28 cellular contexts compared by ENCODE assay signal in the genomic region with DNA sequence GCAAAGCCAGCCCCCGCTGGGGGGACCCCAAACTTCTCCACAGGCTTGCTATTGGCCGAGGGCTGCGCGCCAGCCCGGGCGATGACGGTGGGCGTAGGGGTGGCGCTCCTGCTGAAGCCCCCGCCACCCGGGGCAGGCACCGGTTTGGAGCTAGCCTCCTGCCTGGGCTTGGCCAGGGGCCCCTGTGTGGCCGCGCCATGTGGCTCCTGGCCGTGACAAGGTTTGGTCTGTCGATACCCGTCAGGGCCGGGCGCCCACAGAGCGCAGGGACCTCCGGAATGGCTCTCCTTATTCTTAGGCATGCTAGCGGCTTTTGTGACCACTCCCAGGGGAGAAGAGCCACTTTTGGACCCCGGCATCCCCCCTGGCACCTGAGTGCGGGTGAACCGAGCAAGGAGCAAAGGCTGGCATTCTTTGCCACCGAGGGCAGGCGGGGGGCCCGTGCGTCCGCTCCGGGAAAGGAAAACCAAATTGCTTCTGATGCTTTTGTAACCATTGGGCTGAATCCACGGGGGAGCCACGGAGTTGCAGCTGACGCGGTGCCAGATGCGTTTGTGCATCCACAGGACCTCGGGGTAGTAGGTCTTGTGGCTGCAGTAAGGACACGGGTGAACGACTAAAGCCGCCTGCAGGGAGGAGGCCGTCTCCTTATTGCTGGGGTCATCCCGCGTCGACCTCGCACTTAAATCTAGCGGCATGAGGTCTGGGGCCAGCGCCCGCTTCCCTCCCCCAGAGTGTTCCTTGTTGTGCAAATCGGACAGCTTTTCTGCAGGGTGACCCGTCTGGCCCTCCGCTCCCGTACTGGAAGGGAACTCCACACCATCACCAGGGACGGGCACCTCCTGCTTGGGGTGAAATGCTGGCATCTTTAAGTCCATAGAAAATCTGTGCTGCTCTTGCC.
A peak's percentile ranks its signal among the peaks of the same experiment; 100 is the strongest.
DNase-seq lines count a peak whose midpoint lies in the region; ATAC-seq and TF ChIP-seq lines count a peak whose summit lies in the region.
"Had no signal": no experiment of that assay in that cellular context is flagged by ENCODE, and none has a peak within 500 bp of the region (broad histone marks: within the 10 kb centered on the region; RNA-seq: fewer than 3 reads in every experiment).

No MANE protein-coding gene starts in this region.

- peaks cover 0 to 5% of the 10 kb centered on the region in 2 donors for H3K4me1 ChIP-seq in neuronal stem cell (ENCODE audit: control insufficient read depth in 2 of 2, insufficient read depth in 1 of 2, low read depth in 1 of 2, low read length in 2 of 2)
- H3K4me1 ChIP-seq in aorta (ENCODE audit: control insufficient read depth in 1 of 2, insufficient read depth in 2 of 2, low read length in 2 of 2): no peaks in the 10 kb centered on the region
- H3K4me1 ChIP-seq: Caco-2, HAP-1 had no signal

- WGBS in neuronal stem cell (ENCODE audit: extremely low coverage in 2 of 2, insufficient read length in 2 of 2, insufficient replicate concordance in 1 of 2), 2 donors: no CpG with 5 or more reads among the region's 53 CpGs
- 95 to 97% methylated on average over 53 of the region's 53 CpGs for WGBS in aorta, 2 donors

- H3K9me3 ChIP-seq in neuronal stem cell (replicated peaks in 1 of 2; ENCODE audit: control insufficient read depth in 2 of 2, insufficient read depth in 1 of 2, low read depth in 1 of 2, low read length in 2 of 2) (peaks cover 0 to 7% of the 10 kb centered on the region in 2 donors), aorta (ENCODE audit: control insufficient read depth, low read length) (no peaks in the 10 kb centered on the region)
- H3K9me3 ChIP-seq: Caco-2, HAP-1 had no signal

- H2BK12ac ChIP-seq in neuronal stem cell (ENCODE audit: low read length): no peak overlapping the region

- DNase-seq in activated gamma-delta T cell (lab: John Stamatoyannopoulos, UW): peak; percentile 12
- no peak for DNase-seq in activated gamma-delta T cell treated with Interleukin-2 at 50 U/mL for 16 hours
- no peak for DNase-seq in neuronal stem cell (ENCODE audit: low spot score)
- peak in 1 of 2 donors; percentile 68 for DNase-seq in aorta
- DNase-seq in cerebellar nuclear complex (lab: John Stamatoyannopoulos, UW): no peak
- DNase-seq in caudate nucleus (lab: John Stamatoyannopoulos, UW): no peak
- DNase-seq in GM10266 (ENCODE audit: extremely low spot score): no peak
- DNase-seq: ACHN; Caco-2; CD4-positive, alpha-beta memory T cell; DMS 273 treated with DMSO at 0.1 percent for 48 hours; DMS79 treated with DMSO at 0.1 percent for 48 hours; IMR-90; MV-4-11; NCI-H1105 treated with DMSO at 0.1 percent for 48 hours; NCI-H2081; NCI-H2171; NCI-H345; NCI-H524; NCI-H774; NK-92 treated with Interleukin-12 subunit alpha and Interleukin-12 subunit beta, amount 100 ng/mL, for 24 hours; SIG-M5 had no signal

- H2BK120ac ChIP-seq in neuronal stem cell (ENCODE audit: low read depth, low read length): no peak overlapping the region

- H2AK5ac ChIP-seq in neuronal stem cell (ENCODE audit: low read depth, low read length): no peak overlapping the region

- no peak overlapping the region for H4K91ac ChIP-seq in neuronal stem cell (ENCODE audit: low read depth, low read length, poor library complexity)

- no peak overlapping the region for H2AFZ ChIP-seq in neuronal stem cell (ENCODE audit: low read length)
- H2AFZ ChIP-seq: GM23338 had no signal

- H3K27ac ChIP-seq in neuronal stem cell (replicated peaks; ENCODE audit: low read length): no peak overlapping the region
- no peak overlapping the region for H3K27ac ChIP-seq in aorta (ENCODE audit: low read depth in 1 of 2, low read length in 2 of 2)
- H3K27ac ChIP-seq in caudate nucleus (ENCODE audit: low read depth, low read length): no peak overlapping the region
- H3K27ac ChIP-seq: 22Rv1, BLaER1, KMS-11 had no signal

- intact Hi-C loops in aorta (cut with DNase I): no loop called here

- peak overlapping the region; percentile 11 for H3K4me2 ChIP-seq in neuronal stem cell (ENCODE audit: insufficient read depth, low read length, poor library complexity, severe bottlenecking)
- H3K4me2 ChIP-seq: BLaER1, GM23338, KMS-11 had no signal

- no peak overlapping the region for H3K18ac ChIP-seq in neuronal stem cell (ENCODE audit: low read length)

- H3K27me3 ChIP-seq in neuronal stem cell (ENCODE audit: control insufficient read depth in 3 of 3, insufficient read depth in 3 of 3, low read depth in 1 of 3, low read length in 3 of 3) (no peaks in the 10 kb centered on the region), aorta (ENCODE audit: control insufficient read depth in 1 of 2, insufficient read depth in 2 of 2, low read length in 1 of 2) (no peaks in the 10 kb centered on the region)
- H3K27me3 ChIP-seq: BLaER1 had no signal

- ATAC-seq in esophagus mucosa (peak; percentile 19), aorta (ENCODE audit: low FRiP score) (peak; percentile 27)
- ATAC-seq: GM23338 had no signal

- H3K36me3 ChIP-seq in neuronal stem cell (replicated peaks in 1 of 2; ENCODE audit: control insufficient read depth in 2 of 2, insufficient read depth in 2 of 2, low read length in 2 of 2): peaks cover 36 to 53% of the 10 kb centered on the region in 2 donors
- H3K36me3 ChIP-seq in aorta (ENCODE audit: control insufficient read depth in 1 of 2, insufficient read depth in 2 of 2, low read length in 1 of 2): peaks cover 0 to 2% of the 10 kb centered on the region in 2 donors

- H2BK5ac ChIP-seq in neuronal stem cell (ENCODE audit: low read length): no peak overlapping the region

- peaks cover 23% of the 10 kb centered on the region for H3K79me1 ChIP-seq in neuronal stem cell (ENCODE audit: low read depth, low read length)

- H2BK15ac ChIP-seq in neuronal stem cell (ENCODE audit: low read length): no peak overlapping the region

- H3K23ac ChIP-seq in neuronal stem cell (ENCODE audit: low read depth, low read length, poor library complexity): no peak overlapping the region

- no peak overlapping the region for H3K9ac ChIP-seq in neuronal stem cell (ENCODE audit: low read depth, low read length, poor library complexity)
- H3K9ac ChIP-seq: BLaER1, KMS-11 had no signal

- no peak for TF ChIP-seq CTCF in GM10266 (IDR thresholded peaks at IDR 0.05; ENCODE audit: control insufficient read depth, insufficient read depth, low read depth, missing control alignments)

- no peak overlapping the region for H3K14ac ChIP-seq in neuronal stem cell (ENCODE audit: low read length)

- no peak overlapping the region for H3K4me3 ChIP-seq in neuronal stem cell (ENCODE audit: low read length in 2 of 2)
- no peak overlapping the region for H3K4me3 ChIP-seq in aorta (ENCODE audit: low read length in 2 of 2)
- H3K4me3 ChIP-seq: BLaER1, GM23338, HAP-1 had no signal

- H4K8ac ChIP-seq in neuronal stem cell (ENCODE audit: low read depth, low read length): no peak overlapping the region

- no peak overlapping the region for H3K4ac ChIP-seq in neuronal stem cell (ENCODE audit: low read length)
